Comparison of ENCODE assay signal across 8 cellular contexts in the genomic region with DNA sequence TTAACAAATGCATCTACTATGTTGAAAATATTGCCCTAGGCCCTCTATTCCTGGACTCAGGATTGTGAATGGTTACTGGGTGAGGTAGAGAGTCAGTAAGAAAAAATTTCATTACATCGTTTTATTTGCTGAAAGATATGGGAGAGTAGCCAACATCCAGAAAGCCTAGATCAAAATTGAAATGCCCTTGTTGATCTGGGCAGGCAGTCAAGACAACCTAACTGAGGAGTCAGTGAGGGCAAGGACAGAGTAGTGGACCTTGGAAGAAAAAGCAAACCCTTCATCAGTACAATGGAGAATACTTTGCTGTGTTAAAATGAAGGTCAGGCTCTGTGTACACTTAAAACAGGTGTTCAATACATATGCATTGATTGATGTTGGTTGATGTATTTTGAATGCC.
"Had no signal": no experiment of that assay in that cellular context is flagged by ENCODE, and none has a peak within 500 bp of the region (broad histone marks: within the 10 kb centered on the region; RNA-seq: fewer than 3 reads in every experiment).

No MANE protein-coding gene starts in this region.

- H3K36me3 Mint-ChIP-seq: IgD-negative memory B cell had no signal

- H3K4me3 ChIP-seq: GM23248, HAP-1 had no signal

- H3K9me3 ChIP-seq: HAP-1 had no signal

- H3K27ac Mint-ChIP-seq: HFFc6, IgD-negative memory B cell had no signal

- H2AFZ ChIP-seq: GM23248 had no signal

- H3K36me3 ChIP-seq: HAP-1 had no signal

- H3K27ac ChIP-seq: GM23248, HL-60 had no signal

- H3K27me3 Mint-ChIP-seq: IgD-negative memory B cell had no signal

- H3K4me3 Mint-ChIP-seq: HFFc6, IgD-negative memory B cell had no signal

- H3K9ac ChIP-seq: GM23248 had no signal

- H3K4me1 Mint-ChIP-seq: IgD-negative memory B cell had no signal

- DNase-seq: GM23248, GOT3, H7, HFFc6, KBM-7 had no signal
